In genomic region chr2:235596272-235596671, GRCh38 we compare ENCODE assay signal across 21 cellular contexts.
"Had no signal": no experiment of that assay in that cellular context is flagged by ENCODE, and none has a peak within 500 bp of the region (broad histone marks: within the 10 kb centered on the region; RNA-seq: fewer than 3 reads in every experiment).

No MANE protein-coding gene starts in this region.

- FAIRE-seq: islet of Langerhans had no signal

- H3K9me3 ChIP-seq: left ventricle myocardium inferior, mucosa of descending colon, ovary, prostate gland, testis, thyroid gland, transverse colon, upper lobe of left lung had no signal

- DNase-seq: immature natural killer cell; left ventricle myocardium inferior; midbrain; mucosa of descending colon; naive thymus-derived CD4-positive, alpha-beta T cell; ovary; retina; right cardiac atrium; stimulated activated CD4-positive, alpha-beta T cell treated with anti-CD3 and anti-CD28 coated beads, Interleukin-4, amount 100 ng/mL, for 24 hours; stimulated activated naive CD4-positive, alpha-beta T cell; testis; thyroid gland; transverse colon; upper lobe of left lung had no signal

- H3K27ac ChIP-seq: left ventricle myocardium inferior, ovary, prostate gland, skin epidermis, testis, thyroid gland, transverse colon, upper lobe of left lung had no signal

- H3K27me3 ChIP-seq: ovary, testis, thyroid gland, transverse colon, upper lobe of left lung had no signal

- ATAC-seq: mucosa of descending colon; naive thymus-derived CD4-positive, alpha-beta T cell; natural killer cell treated with Interleukin-12 subunit alpha and Interleukin-12 subunit beta and Interleukin-15 and Interleukin-18, amount 100 ng/mL, for 72 hours; right cardiac atrium; sciatic nerve; stimulated activated effector memory CD8-positive, alpha-beta T cell treated with anti-CD3 and anti-CD28 coated beads, Interleukin-12 subunit alpha, Interleukin-12 subunit beta, amount 100 ng/mL, for 72 hours had no signal

- H3K4me3 ChIP-seq: left ventricle myocardium inferior, lung, mucosa of descending colon, ovary, prostate gland, skin epidermis, testis, thyroid gland, transverse colon, upper lobe of left lung had no signal

- H3K4me1 ChIP-seq: prostate gland, testis, thyroid gland had no signal

- H3K36me3 ChIP-seq: left ventricle myocardium inferior, ovary, prostate gland, thyroid gland, transverse colon, upper lobe of left lung had no signal
